ENCODE assay signal across 14 cellular contexts in the genomic region with DNA sequence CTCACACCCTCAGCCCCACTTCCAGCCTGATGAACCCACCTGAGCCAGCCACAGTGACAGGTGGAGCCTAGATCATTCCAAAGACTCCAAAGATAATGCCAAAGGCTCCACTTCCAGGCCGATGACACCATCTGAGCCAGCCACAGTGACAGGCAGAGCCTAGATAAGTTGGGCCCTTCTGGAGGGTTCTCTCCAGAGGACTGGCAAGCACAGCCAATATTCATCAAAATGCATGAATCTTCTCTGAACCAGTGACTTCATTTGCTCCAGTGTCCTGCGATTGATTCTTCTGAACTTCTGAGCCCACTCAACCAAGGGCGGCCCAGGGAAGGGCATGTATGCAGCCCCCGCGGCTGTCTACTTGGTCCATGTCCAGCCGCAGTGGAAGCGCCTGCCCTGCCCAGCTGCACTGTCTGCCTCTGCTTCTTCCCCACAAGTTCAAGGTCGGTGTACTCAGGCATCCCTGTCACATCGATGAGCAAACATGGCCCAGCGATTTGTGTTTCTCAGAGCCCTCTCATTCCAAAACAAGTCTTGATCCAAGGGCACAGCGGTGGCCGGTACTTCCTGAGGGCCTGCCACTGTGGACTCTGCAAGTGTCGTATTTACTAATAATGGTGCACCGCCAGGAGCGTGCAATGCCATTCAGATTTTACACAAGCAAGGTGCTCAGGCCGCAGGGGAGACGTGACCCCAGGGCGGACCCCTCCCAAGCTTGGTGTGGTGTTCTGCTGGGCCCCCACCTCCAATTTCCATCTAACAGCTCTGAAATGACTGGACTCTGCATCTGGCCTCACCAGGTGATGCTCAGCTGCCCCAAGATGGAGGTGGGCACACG.
"Had no signal": no experiment of that assay in that cellular context is flagged by ENCODE, and none has a peak within 500 bp of the region (broad histone marks: within the 10 kb centered on the region; RNA-seq: fewer than 3 reads in every experiment).

No MANE protein-coding gene starts in this region.

- H3K27me3 Mint-ChIP-seq: activated CD4-positive, alpha-beta memory T cell treated with anti-CD3 and anti-CD28 coated beads for 36 hours; activated naive CD8-positive, alpha-beta T cell; natural killer cell treated with Interleukin-12 subunit alpha and Interleukin-12 subunit beta and Interleukin-15 and Interleukin-18, amount 100 ng/mL, for 72 hours; T-helper 17 cell had no signal

- ATAC-seq: activated T-cell treated with anti-CD3 and anti-CD28 coated beads, Interleukin-2, amount 50 U/mL, for 4 hours; natural killer cell treated with Interleukin-12 subunit alpha and Interleukin-12 subunit beta and Interleukin-15 and Interleukin-18, amount 100 ng/mL, for 72 hours; T-helper 17 cell had no signal

- DNase-seq: activated CD4-positive, alpha-beta memory T cell treated with anti-CD3 and anti-CD28 coated beads for 36 hours; activated CD4-positive, alpha-beta T cell treated with anti-CD3 and anti-CD28 coated beads for 1 hour; activated gamma-delta T cell; activated T-cell treated with anti-CD3 and anti-CD28 coated beads, Interleukin-2, amount 50 U/mL, for 4 hours; anterior cingulate cortex; immature natural killer cell; stimulated activated CD4-positive, alpha-beta T cell treated with anti-CD3 and anti-CD28 coated beads, Interleukin-4, amount 100 ng/mL, for 1 hour; stimulated activated CD8-positive, alpha-beta memory T cell treated with anti-CD3 and anti-CD28 coated beads, Interleukin-4, amount 100 ng/mL, for 48 hours; stomach; T-helper 17 cell had no signal

- H3K4me3 Mint-ChIP-seq: activated CD4-positive, alpha-beta memory T cell treated with anti-CD3 and anti-CD28 coated beads for 36 hours; activated naive CD8-positive, alpha-beta T cell; activated T-cell treated with anti-CD3 and anti-CD28 coated beads, Interleukin-2, amount 50 U/mL, for 4 hours; immature natural killer cell; natural killer cell treated with Interleukin-12 subunit alpha and Interleukin-12 subunit beta and Interleukin-15 and Interleukin-18, amount 100 ng/mL, for 72 hours; T-helper 17 cell had no signal

- H3K27me3 ChIP-seq: esophagus muscularis mucosa, stomach had no signal

- FAIRE-seq: TTC549 had no signal

- H3K27ac Mint-ChIP-seq: activated CD4-positive, alpha-beta memory T cell treated with anti-CD3 and anti-CD28 coated beads for 36 hours; activated naive CD8-positive, alpha-beta T cell; immature natural killer cell; natural killer cell treated with Interleukin-12 subunit alpha and Interleukin-12 subunit beta and Interleukin-15 and Interleukin-18, amount 100 ng/mL, for 72 hours; T-helper 17 cell had no signal

- H3K9me3 Mint-ChIP-seq: activated CD4-positive, alpha-beta memory T cell treated with anti-CD3 and anti-CD28 coated beads for 36 hours; activated T-cell treated with anti-CD3 and anti-CD28 coated beads, Interleukin-2, amount 50 U/mL, for 4 hours; immature natural killer cell; natural killer cell treated with Interleukin-12 subunit alpha and Interleukin-12 subunit beta and Interleukin-15 and Interleukin-18, amount 100 ng/mL, for 72 hours had no signal

- H3K36me3 ChIP-seq: stomach had no signal

- H3K4me1 Mint-ChIP-seq: immature natural killer cell, T-helper 17 cell had no signal

- H3K4me3 ChIP-seq: esophagus muscularis mucosa, stomach had no signal

- H3K4me1 ChIP-seq: esophagus muscularis mucosa had no signal

- H3K36me3 Mint-ChIP-seq: activated CD4-positive, alpha-beta memory T cell treated with anti-CD3 and anti-CD28 coated beads for 36 hours; activated naive CD8-positive, alpha-beta T cell; immature natural killer cell; natural killer cell treated with Interleukin-12 subunit alpha and Interleukin-12 subunit beta and Interleukin-15 and Interleukin-18, amount 100 ng/mL, for 72 hours had no signal

- H3K9me3 ChIP-seq: esophagus muscularis mucosa, stomach had no signal

- H3K27ac ChIP-seq: esophagus muscularis mucosa, stomach had no signal
